ENCODE assay signal across 7 cellular contexts in the genomic region with DNA sequence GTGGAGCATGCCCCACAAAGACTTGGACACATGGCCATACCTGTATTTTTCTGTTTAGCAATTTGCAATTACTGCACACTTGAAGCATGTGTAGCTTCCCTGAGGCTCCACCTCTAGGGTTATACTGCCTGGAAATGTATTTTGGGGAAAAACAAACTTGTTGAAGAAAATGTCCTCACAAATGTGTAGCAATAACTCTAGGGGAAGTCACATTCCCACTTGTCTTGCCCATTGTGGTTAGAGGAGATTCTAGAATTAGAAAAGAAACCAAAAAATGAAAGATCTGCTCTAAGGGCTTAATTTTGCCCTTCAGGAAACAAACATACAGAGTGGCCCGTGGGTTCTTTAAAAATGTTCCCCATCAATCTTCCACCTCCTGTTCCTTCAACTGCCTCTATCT.
DNase-seq lines count a peak whose midpoint lies in the region; ATAC-seq and TF ChIP-seq lines count a peak whose summit lies in the region.
"Not testable (repeated sequence)": the region's sequence is repeated elsewhere in the genome, so short reads cannot be mapped to it uniquely, and the experiment has no call there.

No MANE protein-coding gene starts in this region.

- peak; percentile 35 for ATAC-seq in Right ventricle myocardium superior (ENCODE audit: poor library complexity)

- peak overlapping the region in 1 of 3 experiments; percentile 12 for H3K4me3 Mint-ChIP-seq in nephron

- not testable (repeated sequence) for TF ChIP-seq POLR2A in breast epithelium (IDR thresholded peaks at IDR 0.05); spleen (IDR thresholded peaks at IDR 0.05)

- H3K4me3 ChIP-seq in SJSA1, breast epithelium: not testable (repeated sequence)
- H3K4me3 ChIP-seq in spleen: peak overlapping the region in 1 of 8 donors; percentile 0

- intact Hi-C loops in breast epithelium (cut with DNase I; ENCODE audit: low total_unique reads); Right ventricle myocardium superior (cut with DNase I); spleen (cut with DNase I; ENCODE audit: low total_unique reads): not testable (repeated sequence)

- not testable (repeated sequence) for H3K27me3 ChIP-seq in SJSA1 (replicated peaks); breast epithelium; spleen (replicated peaks in 1 of 7)

- H3K4me1 Mint-ChIP-seq in nephron: peaks cover 68% of the 10 kb centered on the region

- peak; percentile 54 for DNase-seq in GM04503 (ENCODE audit: low read depth)
- DNase-seq in MV-4-11 (lab: John Stamatoyannopoulos, UW): peak; percentile 92
- not testable (repeated sequence) for DNase-seq in SJSA1 (ENCODE audit: low read depth in 1 of 2, low spot score in 2 of 2); breast epithelium (ENCODE audit: low spot score in 2 of 2); Right ventricle myocardium superior; spleen

- not testable (repeated sequence) for H3K27me3 Mint-ChIP-seq in nephron (ENCODE audit: low read depth)

- not testable (repeated sequence) for H3K36me3 ChIP-seq in SJSA1, breast epithelium, spleen

- not testable (repeated sequence) for H3K9me3 Mint-ChIP-seq in nephron

- peak overlapping the region; percentile 74 to 88 (median 85) for H3K27ac Mint-ChIP-seq in nephron

- 3 to 13% (median 6%) methylated on average over 1 of the region's 1 CpG for WGBS in spleen, 5 donors

- TF ChIP-seq CTCF in breast epithelium (IDR thresholded peaks at IDR 0.05); nephron (IDR thresholded peaks at IDR 0.05; ENCODE audit: unreplicated experiment in 3 of 3); spleen (IDR thresholded peaks at IDR 0.05 in 8 of 11, conservative IDR thresholded peaks at IDR 0.05 in 3 of 11): not testable (repeated sequence)

- H3K36me3 Mint-ChIP-seq in nephron (ENCODE audit: low read depth): not testable (repeated sequence)

- not testable (repeated sequence) for H3K9me3 ChIP-seq in SJSA1 (replicated peaks); breast epithelium; spleen

- H3K4me1 ChIP-seq in SJSA1 (replicated peaks): peaks cover 64% of the 10 kb centered on the region
- not testable (repeated sequence) for H3K4me1 ChIP-seq in breast epithelium
- H3K4me1 ChIP-seq in spleen: peaks cover 0 to 36% (median 5%) of the 10 kb centered on the region in 6 donors

- H3K27ac ChIP-seq in SJSA1 (peak overlapping the region; percentile 72), breast epithelium (peak overlapping the region; percentile 82 to 96), spleen (peak overlapping the region in 7 of 8 donors; percentile 52 to 86 (median 76))
